Comparison of ENCODE assay signal across 8 cellular contexts in the genomic region with DNA sequence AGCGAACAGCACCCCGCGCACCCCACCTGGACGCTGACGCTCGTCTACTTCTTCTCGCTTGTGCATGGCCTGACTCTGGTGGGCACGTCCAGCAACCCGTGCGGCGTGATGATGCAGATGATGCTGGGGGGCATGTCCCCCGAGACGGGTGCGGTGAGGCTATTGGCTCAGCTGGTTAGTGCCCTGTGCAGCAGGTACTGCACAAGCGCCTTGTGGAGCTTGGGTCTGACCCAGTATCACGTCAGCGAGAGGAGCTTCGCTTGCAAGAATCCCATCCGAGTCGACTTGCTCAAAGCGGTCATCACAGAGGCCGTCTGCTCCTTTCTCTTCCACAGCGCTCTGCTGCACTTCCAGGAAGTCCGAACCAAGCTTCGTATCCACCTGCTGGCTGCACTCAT. TPM values are rescaled to one million over a fixed set of nuclear protein-coding genes. Genes with fewer than 3 reads are reported as not detected.
DNase-seq lines count a peak whose midpoint lies in the region; ATAC-seq and TF ChIP-seq lines count a peak whose summit lies in the region.

No MANE protein-coding gene starts in this region.

- H3K36me3 ChIP-seq in neuron (ENCODE audit: insufficient read depth, low read length), result peaks cover 2% of the 10 kb centered on the region

- H2AFZ ChIP-seq in neuron (ENCODE audit: low read depth, low read length), result no peak overlapping the region

- peak overlapping the region; percentile 84 for H3K4me3 Mint-ChIP-seq in activated naive CD4-positive, alpha-beta T cell treated with anti-CD3 and anti-CD28 coated beads for 36 hours

- H3K4me1 ChIP-seq in neuron (ENCODE audit: insufficient read depth, low read length), result no peaks in the 10 kb centered on the region

- peaks cover 2% of the 10 kb centered on the region for H3K9me3 ChIP-seq in neuron (ENCODE audit: low read length)

- CTCF ChIA-PET in activated naive CD4-positive, alpha-beta T cell treated with anti-CD3 and anti-CD28 coated beads for 36 hours (lab: Charles Lee), result interaction anchor here (0.7 to 1.0 kb wide), 2 partner anchors 11 to 29 kb away, joined by 3 read pairs; no protein-coding TSS in a partner anchor

- ATAC-seq in GM18867 (IDR thresholded peaks at IDR 0.05; ENCODE audit: unreplicated experiment) (peak; percentile 3), GM21367 (IDR thresholded peaks at IDR 0.05; ENCODE audit: unreplicated experiment) (no peak)

- intact Hi-C loops in activated naive CD4-positive, alpha-beta T cell treated with anti-CD3 and anti-CD28 coated beads for 36 hours (cut with micrococcal nuclease), result no loop called here

- H3K4me1 Mint-ChIP-seq in activated naive CD4-positive, alpha-beta T cell treated with anti-CD3 and anti-CD28 coated beads for 36 hours (ENCODE audit: low read depth), result peaks cover 12% of the 10 kb centered on the region

- peaks cover 1% of the 10 kb centered on the region for H3K36me3 Mint-ChIP-seq in activated naive CD4-positive, alpha-beta T cell treated with anti-CD3 and anti-CD28 coated beads for 36 hours (ENCODE audit: low read depth)

- peak overlapping the region; percentile 79 for H3K4me3 ChIP-seq in AG09309 (ENCODE audit: control insufficient read depth, low read depth, low read length)
- peak overlapping the region; percentile 65 for H3K4me3 ChIP-seq in LNCaP clone FGC (ENCODE audit: low read depth, low read length)
- peak overlapping the region; percentile 49 for H3K4me3 ChIP-seq in neuron (ENCODE audit: low read length)

- TF ChIP-seq CTCF in AG09309 (IDR thresholded peaks at IDR 0.05; ENCODE audit: control insufficient read depth, insufficient read depth, low read depth, low read length, missing control alignments) (no peak), LNCaP clone FGC (IDR thresholded peaks at IDR 0.05; ENCODE audit: control insufficient read depth, extremely low read depth, insufficient read depth) (no peak)

- no peaks in the 10 kb centered on the region for H3K27me3 ChIP-seq in neuron (ENCODE audit: insufficient read depth, low read length)

- H3K27ac Mint-ChIP-seq in activated naive CD4-positive, alpha-beta T cell treated with anti-CD3 and anti-CD28 coated beads for 36 hours, result no peak overlapping the region

- no peaks in the 10 kb centered on the region for H3K9me3 Mint-ChIP-seq in activated naive CD4-positive, alpha-beta T cell treated with anti-CD3 and anti-CD28 coated beads for 36 hours

- no peak for DNase-seq in AG09309 (ENCODE audit: low read depth)
- peak; percentile 30 for DNase-seq in LNCaP clone FGC (ENCODE audit: low read depth)
- DNase-seq in activated naive CD4-positive, alpha-beta T cell treated with anti-CD3 and anti-CD28 coated beads for 36 hours, result peak; percentile 11
- DNase-seq in globus pallidus (ENCODE audit: low spot score), result peak; percentile 47
- DNase-seq in KG1 (lab: John Stamatoyannopoulos, UW), result no peak

- no peaks in the 10 kb centered on the region for H3K27me3 Mint-ChIP-seq in activated naive CD4-positive, alpha-beta T cell treated with anti-CD3 and anti-CD28 coated beads for 36 hours (ENCODE audit: low read depth)

RNA-seq across cellular contexts. Expression of a gene that starts 0.4 kb away (rescaled TPM):
- under 1 TPM; 0.24 to 0.49 TPM for total RNA-seq in activated naive CD4-positive, alpha-beta T cell treated with anti-CD3 and anti-CD28 coated beads for 36 hours

RNA-seq across cellular contexts. Expression of a gene that starts 47.4 kb away (rescaled TPM):
- 100 to 1,000 TPM; 190 to 191 TPM for total RNA-seq in activated naive CD4-positive, alpha-beta T cell treated with anti-CD3 and anti-CD28 coated beads for 36 hours

Comparison
In these comparisons a context has a peak if more than half of its experiments do, and no peak if none do; other contexts are left out.
1. DNase-seq: peak in LNCaP clone FGC (single experiment), activated naive CD4-positive, alpha-beta T cell treated with anti-CD3 and anti-CD28 coated beads for 36 hours (single experiment) and globus pallidus (single experiment); none in AG09309 (single experiment) and KG1 (single experiment).
2. Peak in every context shown above with its lines, with median percentiles within 50 percentile points of each other: H3K4me3 ChIP-seq.